In genomic region chr6:138981416-138981815, GRCh38 we compare ENCODE assay signal across 1 cellular context.
TF ChIP-seq lines count a peak whose summit lies in the region.

No MANE protein-coding gene starts in this region.

TF ChIP-seq in GM12878, 131 proteins besides CTCF, POLR2A, EP300 and RAD21:
- TF ChIP-seq HDAC2 (IDR thresholded peaks at IDR 0.05) = no peak
- TF ChIP-seq MEF2B (IDR thresholded peaks at IDR 0.05; ENCODE audit: partially characterized antibody, poor library complexity, severe bottlenecking) = no peak
- TF ChIP-seq CREB1 (IDR thresholded peaks at IDR 0.05; ENCODE audit: low read depth) = no peak
- TF ChIP-seq MTA3 (IDR thresholded peaks at IDR 0.05; ENCODE audit: borderline replicate concordance, low read length) = no peak
- no peak for TF ChIP-seq CHD1 (IDR thresholded peaks at IDR 0.05; ENCODE audit: low read depth, low read length)
- TF ChIP-seq BRCA1 (IDR thresholded peaks at IDR 0.05; ENCODE audit: low read depth, low read length) = no peak
- no peak for TF ChIP-seq NRF1 (conservative IDR thresholded peaks at IDR 0.05; ENCODE audit: low read depth, low read length)
- no peak for TF ChIP-seq CBX3 (IDR thresholded peaks at IDR 0.05; ENCODE audit: borderline replicate concordance, low read depth)
- no peak for TF ChIP-seq TBL1XR1 (IDR thresholded peaks at IDR 0.05; ENCODE audit: low read depth, low read length)
- no peak for TF ChIP-seq POU2F2 (IDR thresholded peaks at IDR 0.05; ENCODE audit: borderline replicate concordance, low read depth, low read length)
- no peak for TF ChIP-seq SREBF2 (IDR thresholded peaks at IDR 0.05; ENCODE audit: low read length)
- TF ChIP-seq NR2F1 (conservative IDR thresholded peaks at IDR 0.05) = no peak
- TF ChIP-seq ZSCAN29 (IDR thresholded peaks at IDR 0.05) = no peak
- TF ChIP-seq ZNF274 (IDR thresholded peaks at IDR 0.05; ENCODE audit: insufficient read depth, insufficient read length) = no peak
- TF ChIP-seq LARP7 (IDR thresholded peaks at IDR 0.05) = no peak
- TF ChIP-seq RAD51 (IDR thresholded peaks at IDR 0.05) = no peak
- no peak for TF ChIP-seq EGR1 (IDR thresholded peaks at IDR 0.05; ENCODE audit: borderline replicate concordance in 1 of 2, low read depth in 2 of 2, low read length in 2 of 2)
- TF ChIP-seq, protein P1, sequence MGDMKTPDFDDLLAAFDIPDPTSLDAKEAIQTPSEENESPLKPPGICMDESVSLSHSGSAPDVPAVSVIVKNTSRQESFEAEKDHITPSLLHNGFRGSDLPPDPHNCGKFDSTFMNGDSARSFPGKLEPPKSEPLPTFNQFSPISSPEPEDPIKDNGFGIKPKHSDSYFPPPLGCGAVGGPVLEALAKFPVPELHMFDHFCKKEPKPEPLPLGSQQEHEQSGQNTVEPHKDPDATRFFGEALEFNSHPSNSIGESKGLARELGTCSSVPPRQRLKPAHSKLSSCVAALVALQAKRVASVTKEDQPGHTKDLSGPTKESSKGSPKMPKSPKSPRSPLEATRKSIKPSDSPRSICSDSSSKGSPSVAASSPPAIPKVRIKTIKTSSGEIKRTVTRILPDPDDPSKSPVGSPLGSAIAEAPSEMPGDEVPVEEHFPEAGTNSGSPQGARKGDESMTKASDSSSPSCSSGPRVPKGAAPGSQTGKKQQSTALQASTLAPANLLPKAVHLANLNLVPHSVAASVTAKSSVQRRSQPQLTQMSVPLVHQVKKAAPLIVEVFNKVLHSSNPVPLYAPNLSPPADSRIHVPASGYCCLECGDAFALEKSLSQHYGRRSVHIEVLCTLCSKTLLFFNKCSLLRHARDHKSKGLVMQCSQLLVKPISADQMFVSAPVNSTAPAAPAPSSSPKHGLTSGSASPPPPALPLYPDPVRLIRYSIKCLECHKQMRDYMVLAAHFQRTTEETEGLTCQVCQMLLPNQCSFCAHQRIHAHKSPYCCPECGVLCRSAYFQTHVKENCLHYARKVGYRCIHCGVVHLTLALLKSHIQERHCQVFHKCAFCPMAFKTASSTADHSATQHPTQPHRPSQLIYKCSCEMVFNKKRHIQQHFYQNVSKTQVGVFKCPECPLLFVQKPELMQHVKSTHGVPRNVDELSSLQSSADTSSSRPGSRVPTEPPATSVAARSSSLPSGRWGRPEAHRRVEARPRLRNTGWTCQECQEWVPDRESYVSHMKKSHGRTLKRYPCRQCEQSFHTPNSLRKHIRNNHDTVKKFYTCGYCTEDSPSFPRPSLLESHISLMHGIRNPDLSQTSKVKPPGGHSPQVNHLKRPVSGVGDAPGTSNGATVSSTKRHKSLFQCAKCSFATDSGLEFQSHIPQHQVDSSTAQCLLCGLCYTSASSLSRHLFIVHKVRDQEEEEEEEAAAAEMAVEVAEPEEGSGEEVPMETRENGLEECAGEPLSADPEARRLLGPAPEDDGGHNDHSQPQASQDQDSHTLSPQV (IDR thresholded peaks at IDR 0.05) = no peak
- no peak for TF ChIP-seq MYB (IDR thresholded peaks at IDR 0.05; ENCODE audit: borderline replicate concordance, low read depth, low read length)
TF ChIP-seq in GM12878: peak in this region for 0.
